11 cellular contexts compared by ENCODE assay signal in genomic region chr15:50880221-50880620, GRCh38. TPM values are rescaled to one million over a fixed set of nuclear protein-coding genes. Genes with fewer than 3 reads are reported as not detected.
DNase-seq lines count a peak whose midpoint lies in the region; ATAC-seq and TF ChIP-seq lines count a peak whose summit lies in the region.
"Had no signal": no experiment of that assay in that cellular context is flagged by ENCODE, and none has a peak within 500 bp of the region (broad histone marks: within the 10 kb centered on the region; RNA-seq: fewer than 3 reads in every experiment).

No MANE protein-coding gene starts in this region.

- H3K36me3 Mint-ChIP-seq in HFFc6 (ENCODE audit: low read depth) = no peaks in the 10 kb centered on the region
- H3K36me3 Mint-ChIP-seq in activated T-helper 1 cell treated with anti-CD3 and anti-CD28 coated beads, Interleukin-12 subunit alpha, Interleukin-12 subunit beta, Interleukin-2, Interleukin-4 antibody, amounts not matched to agents 30 ng/mL and 10 ng/mL and 1 ng/mL, durations not matched to agents 14 hours and 24 hours and 36 hours (ENCODE audit: low read depth) = peaks cover 4% of the 10 kb centered on the region

- POLR2A ChIA-PET in HEK293T (lab: Yijun Ruan, JAX) = no interaction called here

- no peaks in the 10 kb centered on the region for H3K27me3 Mint-ChIP-seq in HFFc6 (ENCODE audit: insufficient read depth)
- no peaks in the 10 kb centered on the region for H3K27me3 Mint-ChIP-seq in activated T-helper 1 cell treated with anti-CD3 and anti-CD28 coated beads, Interleukin-12 subunit alpha, Interleukin-12 subunit beta, Interleukin-2, Interleukin-4 antibody, amounts not matched to agents 30 ng/mL and 10 ng/mL and 1 ng/mL, durations not matched to agents 14 hours and 24 hours and 36 hours (ENCODE audit: insufficient read depth)

- H3K4me3 Mint-ChIP-seq in HFFc6 = no peak overlapping the region
- H3K4me3 Mint-ChIP-seq in activated T-helper 1 cell treated with anti-CD3 and anti-CD28 coated beads, Interleukin-12 subunit alpha, Interleukin-12 subunit beta, Interleukin-2, Interleukin-4 antibody, amounts not matched to agents 30 ng/mL and 10 ng/mL and 1 ng/mL, durations not matched to agents 14 hours and 24 hours and 36 hours = peak overlapping the region; percentile 65

- no peak overlapping the region for H3K4me3 ChIP-seq in AG10803 (ENCODE audit: low read length)
- no peak overlapping the region for H3K4me3 ChIP-seq in lower lobe of right lung
- H3K4me3 ChIP-seq: heart right ventricle had no signal

- H3K27me3 ChIP-seq in lower lobe of right lung (ENCODE audit: low read depth) = no peaks in the 10 kb centered on the region
- H3K27me3 ChIP-seq: heart right ventricle had no signal

- no peak for ATAC-seq in lower lobe of right lung
- ATAC-seq: heart right ventricle had no signal

- intact Hi-C loops in activated T-helper 1 cell treated with anti-CD3 and anti-CD28 coated beads, Interleukin-12 subunit alpha, Interleukin-12 subunit beta, Interleukin-2, Interleukin-4 antibody, amounts not matched to agents 30 ng/mL and 10 ng/mL and 1 ng/mL, durations not matched to agents 14 hours and 24 hours and 36 hours (cut with micrococcal nuclease) = loop anchor here (1.0 to 5.0 kb wide), 3 partner anchors 27 to 458 kb away; partner anchors contain the start of genes SPPL2A and USP8
- intact Hi-C loops in lower lobe of right lung (cut with DNase I) = no loop called here

- peak; percentile 39 for DNase-seq in AG10803 (ENCODE audit: low read depth)
- DNase-seq in HFFc6 = no peak
- no peak for DNase-seq in activated T-helper 1 cell treated with anti-CD3 and anti-CD28 coated beads, Interleukin-12 subunit alpha, Interleukin-12 subunit beta, Interleukin-2, Interleukin-4 antibody, amounts not matched to agents 30 ng/mL and 10 ng/mL and 1 ng/mL, durations not matched to agents 14 hours and 24 hours and 36 hours (ENCODE audit: low spot score)
- DNase-seq in lower lobe of right lung = no peak
- DNase-seq in UCSD-AML1 (lab: John Stamatoyannopoulos, UW; ENCODE audit: unreplicated experiment) = no peak
- no peak for DNase-seq in KBM-7
- no peak for DNase-seq in NCI-H510A (lab: John Stamatoyannopoulos, UW)
- no peak for DNase-seq in HEK293T (ENCODE audit: extremely low spot score)
- DNase-seq: COR-L47, heart right ventricle, NCI-H1694 had no signal

- TF ChIP-seq CTCF in AG10803 (conservative IDR thresholded peaks at IDR 0.05; ENCODE audit: low read length) (no peak), HFFc6 (IDR thresholded peaks at IDR 0.05) (no peak), lower lobe of right lung (IDR thresholded peaks at IDR 0.05) (no peak)

- H3K27ac Mint-ChIP-seq in HFFc6 = peak overlapping the region; percentile 87
- H3K27ac Mint-ChIP-seq in activated T-helper 1 cell treated with anti-CD3 and anti-CD28 coated beads, Interleukin-12 subunit alpha, Interleukin-12 subunit beta, Interleukin-2, Interleukin-4 antibody, amounts not matched to agents 30 ng/mL and 10 ng/mL and 1 ng/mL, durations not matched to agents 14 hours and 24 hours and 36 hours = peak overlapping the region; percentile 88

- H3K4me1 Mint-ChIP-seq in HFFc6 (ENCODE audit: low read depth) = peaks cover 78% of the 10 kb centered on the region
- H3K4me1 Mint-ChIP-seq in activated T-helper 1 cell treated with anti-CD3 and anti-CD28 coated beads, Interleukin-12 subunit alpha, Interleukin-12 subunit beta, Interleukin-2, Interleukin-4 antibody, amounts not matched to agents 30 ng/mL and 10 ng/mL and 1 ng/mL, durations not matched to agents 14 hours and 24 hours and 36 hours (ENCODE audit: low read depth) = peaks cover 78% of the 10 kb centered on the region

- peaks cover 17% of the 10 kb centered on the region for H3K4me1 ChIP-seq in lower lobe of right lung

- in situ Hi-C loops in KBM-7 (cut with MboI; ENCODE audit: low pct_unique_long_range_greater_than_20kb, low sequenced_read_pairs) = loop anchor here (25.0 kb wide), 1 partner anchor 193 kb away; the partner anchor contains the start of gene TRPM7

- CTCF ChIA-PET in HEK293T (lab: Yijun Ruan, JAX) = no interaction called here

- peak overlapping the region; percentile 31 for H3K27ac ChIP-seq in lower lobe of right lung

- H3K9me3 ChIP-seq in lower lobe of right lung = no peaks in the 10 kb centered on the region
- H3K9me3 ChIP-seq: heart right ventricle had no signal

- H3K9me3 Mint-ChIP-seq in HFFc6 = no peaks in the 10 kb centered on the region
- H3K9me3 Mint-ChIP-seq in activated T-helper 1 cell treated with anti-CD3 and anti-CD28 coated beads, Interleukin-12 subunit alpha, Interleukin-12 subunit beta, Interleukin-2, Interleukin-4 antibody, amounts not matched to agents 30 ng/mL and 10 ng/mL and 1 ng/mL, durations not matched to agents 14 hours and 24 hours and 36 hours = peaks cover 5% of the 10 kb centered on the region

- no peaks in the 10 kb centered on the region for H3K36me3 ChIP-seq in lower lobe of right lung
- H3K36me3 ChIP-seq: heart right ventricle had no signal

TF ChIP-seq in HEK293T, 16 proteins besides CTCF, POLR2A, EP300 and RAD21:
- TF ChIP-seq SUZ12 (IDR thresholded peaks at IDR 0.05) = no peak
- TF ChIP-seq, protein P1, sequence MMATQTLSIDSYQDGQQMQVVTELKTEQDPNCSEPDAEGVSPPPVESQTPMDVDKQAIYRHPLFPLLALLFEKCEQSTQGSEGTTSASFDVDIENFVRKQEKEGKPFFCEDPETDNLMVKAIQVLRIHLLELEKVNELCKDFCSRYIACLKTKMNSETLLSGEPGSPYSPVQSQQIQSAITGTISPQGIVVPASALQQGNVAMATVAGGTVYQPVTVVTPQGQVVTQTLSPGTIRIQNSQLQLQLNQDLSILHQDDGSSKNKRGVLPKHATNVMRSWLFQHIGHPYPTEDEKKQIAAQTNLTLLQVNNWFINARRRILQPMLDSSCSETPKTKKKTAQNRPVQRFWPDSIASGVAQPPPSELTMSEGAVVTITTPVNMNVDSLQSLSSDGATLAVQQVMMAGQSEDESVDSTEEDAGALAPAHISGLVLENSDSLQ (IDR thresholded peaks at IDR 0.05) = no peak
- TF ChIP-seq ARNT (IDR thresholded peaks at IDR 0.05) = no peak
- TF ChIP-seq HDGF (IDR thresholded peaks at IDR 0.05; ENCODE audit: borderline replicate concordance) = no peak
- TF ChIP-seq ELF4 (IDR thresholded peaks at IDR 0.05) = no peak
- no peak for TF ChIP-seq SP1 (IDR thresholded peaks at IDR 0.05)
- no peak for TF ChIP-seq TARDBP (IDR thresholded peaks at IDR 0.05)
- no peak for TF ChIP-seq FOXA1 (IDR thresholded peaks at IDR 0.05)
- TF ChIP-seq NFRKB (IDR thresholded peaks at IDR 0.05) = no peak
- TF ChIP-seq FOXM1 (IDR thresholded peaks at IDR 0.05; ENCODE audit: borderline replicate concordance) = no peak
- TF ChIP-seq L3MBTL2 (conservative IDR thresholded peaks at IDR 0.05) = no peak
- TF ChIP-seq FOXK2 (IDR thresholded peaks at IDR 0.05) = no peak
- no peak for TF ChIP-seq ZNF384 (IDR thresholded peaks at IDR 0.05)
- no peak for TF ChIP-seq CTBP1 (IDR thresholded peaks at IDR 0.05; ENCODE audit: borderline replicate concordance)
- no peak for TF ChIP-seq LEF1 (IDR thresholded peaks at IDR 0.05; ENCODE audit: borderline replicate concordance)
- TF ChIP-seq BHLHE40 (IDR thresholded peaks at IDR 0.05; ENCODE audit: borderline replicate concordance) = no peak

RNA-seq across cellular contexts. Expression of gene AP4E1, which starts 28.3 kb away (rescaled TPM):
- total RNA-seq in HFFc6 (2021; fragmentation: NEBNext Ultra II Directional; extraction: Animal tissue kit (Norgen Biotek cat#: 25700)) = 10 to 100 TPM; 14.3 to 17.5 (median 16.2) TPM
- 15.8 and 17.0 TPM in 2 replicates for total RNA-seq in activated T-helper 1 cell treated with anti-CD3 and anti-CD28 coated beads, Interleukin-12 subunit alpha, Interleukin-12 subunit beta, Interleukin-2, Interleukin-4 antibody, amounts not matched to agents 30 ng/mL and 10 ng/mL and 1 ng/mL, durations not matched to agents 14 hours and 24 hours and 36 hours
- 11.3 TPM for total RNA-seq in lower lobe of right lung
